Comparison of ENCODE assay signal across 9 cellular contexts in genomic region chr1:84721152-84721551, GRCh38. TPM values are rescaled to one million over a fixed set of nuclear protein-coding genes. Genes with fewer than 3 reads are reported as not detected.
DNase-seq lines count a peak whose midpoint lies in the region; ATAC-seq and TF ChIP-seq lines count a peak whose summit lies in the region.
"Had no signal": no experiment of that assay in that cellular context is flagged by ENCODE, and none has a peak within 500 bp of the region (broad histone marks: within the 10 kb centered on the region; RNA-seq: fewer than 3 reads in every experiment).

No MANE protein-coding gene starts in this region.

- no peak overlapping the region for H3K4me3 ChIP-seq in brain microvascular endothelial cell (ENCODE audit: low read depth, low read length)
- H3K4me3 ChIP-seq in muscle layer of duodenum (ENCODE audit: low read depth in 1 of 2, low read length in 2 of 2): no peak overlapping the region

- H3K9me3 ChIP-seq in muscle layer of duodenum (ENCODE audit: control insufficient read depth in 1 of 2, low read length in 2 of 2): no peaks in the 10 kb centered on the region

- in situ Hi-C loops in brain microvascular endothelial cell (cut with HindIII; ENCODE audit: low pct_ligation_motif_present, low sequenced_read_pairs): no loop called here
- in situ Hi-C loops in KBM-7 (cut with MboI; ENCODE audit: low pct_unique_long_range_greater_than_20kb, low sequenced_read_pairs): no loop called here

- DNase-seq in HT1080 (ENCODE audit: low read depth) (peak; percentile 36), brain microvascular endothelial cell (peak; percentile 23), KBM-7 (no peak), NCI-H146 treated with DMSO at 0.1 percent for 48 hours (lab: John Stamatoyannopoulos, UW; ENCODE audit: unreplicated experiment) (no peak)
- DNase-seq in stimulated activated CD8-positive, alpha-beta memory T cell treated with anti-CD3 and anti-CD28 coated beads, Interleukin-4, amount 100 ng/mL, for 48 hours: no peak
- DNase-seq: activated naive CD4-positive, alpha-beta T cell treated with Interleukin-2 at 50 U/mL for 16 hours; left ventricle myocardium superior had no signal

- H3K27me3 ChIP-seq in brain microvascular endothelial cell (replicated peaks): no peaks in the 10 kb centered on the region
- no peaks in the 10 kb centered on the region for H3K27me3 ChIP-seq in muscle layer of duodenum (ENCODE audit: low read depth, low read length)

- no peak for TF ChIP-seq CTCF in brain microvascular endothelial cell (IDR thresholded peaks at IDR 0.05; ENCODE audit: low read depth, low read length, missing control alignments)

- H3K27ac ChIP-seq in brain microvascular endothelial cell (no peak overlapping the region), muscle layer of duodenum (ENCODE audit: low read length) (peak overlapping the region; percentile 82)

- ATAC-seq in GM18511 (IDR thresholded peaks at IDR 0.05; ENCODE audit: unreplicated experiment): peak; percentile 54
- ATAC-seq: left ventricle myocardium superior had no signal

- H3K4me1 ChIP-seq in muscle layer of duodenum (ENCODE audit: control insufficient read depth in 1 of 2, insufficient read depth in 2 of 2, low read length in 2 of 2): peaks cover 0 to 5% of the 10 kb centered on the region in 2 donors

- H3K36me3 ChIP-seq in brain microvascular endothelial cell (replicated peaks) (no peaks in the 10 kb centered on the region), muscle layer of duodenum (ENCODE audit: control insufficient read depth in 1 of 2, insufficient read depth in 2 of 2, low read length in 2 of 2) (no peaks in the 10 kb centered on the region)

RNA-seq across cellular contexts. Expression of gene SSX2IP, which starts 30.9 kb away (rescaled TPM):
- 18.6 and 21.4 TPM in 2 replicates for total RNA-seq in HT1080 (2014; rRNA removed; shearing (Covaris generic))
- 13.3 and 17.8 TPM in 2 replicates for polyA plus RNA-seq in HT1080 (2015; cell fraction: cytosol; rRNA removed)
- 10.5 and 11.3 TPM in 2 replicates for polyA plus RNA-seq in HT1080 (2015; cell fraction: nucleus; rRNA removed)

Comparison
In these comparisons a context has a peak if more than half of its experiments do, and no peak if none do; other contexts are left out.
1. DNase-seq: peak in HT1080 (single experiment) and brain microvascular endothelial cell (single experiment); none in stimulated activated CD8-positive, alpha-beta memory T cell treated with anti-CD3 and anti-CD28 coated beads, Interleukin-4, amount 100 ng/mL, for 48 hours (single experiment), KBM-7 (single experiment) and NCI-H146 treated with DMSO at 0.1 percent for 48 hours (single experiment).